ENCODE assay signal across 9 cellular contexts in the genomic region with DNA sequence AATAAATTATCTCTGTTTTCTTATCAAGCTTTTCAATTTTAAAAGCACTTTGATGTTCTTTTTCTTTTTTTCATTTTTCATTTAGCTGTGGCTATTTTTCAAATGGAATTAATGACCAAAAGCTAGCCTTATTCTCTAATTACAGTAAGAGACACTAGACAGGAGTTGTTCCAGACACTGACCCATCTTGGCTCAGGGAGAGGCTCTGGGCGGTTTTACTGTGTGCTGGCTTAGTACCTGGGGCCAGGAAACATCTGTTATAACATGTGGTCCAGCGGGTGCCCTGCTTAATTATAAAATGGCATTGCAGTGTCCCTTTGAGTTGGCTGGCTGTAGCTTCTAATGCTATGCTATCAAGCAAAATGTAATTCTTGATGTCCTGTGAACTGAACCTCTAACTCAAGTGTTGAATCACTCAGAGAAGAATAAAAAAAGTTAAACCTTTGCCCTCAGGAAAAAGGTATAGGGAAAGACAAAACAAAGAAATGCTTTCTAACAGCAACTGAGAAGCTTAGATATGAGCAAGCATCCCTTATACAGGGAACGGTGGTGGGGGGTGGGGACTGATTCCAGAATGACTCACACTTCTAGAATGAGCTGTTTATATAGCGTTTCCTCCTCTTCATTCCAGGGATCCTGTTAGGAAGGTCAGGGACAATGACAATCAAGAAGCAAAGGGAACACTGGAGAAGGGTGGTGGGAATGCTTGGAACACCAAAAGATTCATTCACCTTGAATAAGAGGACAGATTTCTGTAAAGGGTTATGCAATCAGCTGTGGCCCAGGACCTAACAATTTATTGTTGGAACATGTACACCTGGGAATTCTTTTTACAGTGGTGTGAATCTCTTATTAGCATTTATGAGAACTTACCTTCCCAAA. TPM values are rescaled to one million over a fixed set of nuclear protein-coding genes. Genes with fewer than 3 reads are reported as not detected.
DNase-seq lines count a peak whose midpoint lies in the region; ATAC-seq and TF ChIP-seq lines count a peak whose summit lies in the region.
"Had no signal": no experiment of that assay in that cellular context is flagged by ENCODE, and none has a peak within 500 bp of the region (broad histone marks: within the 10 kb centered on the region; RNA-seq: fewer than 3 reads in every experiment).

No MANE protein-coding gene starts in this region.

- ATAC-seq in WTC11 (peak; percentile 97), GM18867 (IDR thresholded peaks at IDR 0.05; ENCODE audit: unreplicated experiment) (no peak), GM19455 (IDR thresholded peaks at IDR 0.05; ENCODE audit: unreplicated experiment) (no peak), HG03175 (IDR thresholded peaks at IDR 0.05; ENCODE audit: unreplicated experiment) (no peak)

- H3K4me3 ChIP-seq in hepatocyte = no peak overlapping the region
- H3K4me3 ChIP-seq in stomach = no peak overlapping the region
- H3K4me3 ChIP-seq: Peyer's patch had no signal

- CTCF ChIA-PET in WTC11 (lab: Charles Lee) = interaction anchor here (1.2 kb wide), 1 partner anchor 19 kb away, joined by 7 read pairs; no protein-coding TSS in a partner anchor

- no peaks in the 10 kb centered on the region for H3K9me2 ChIP-seq in hepatocyte (replicated peaks; ENCODE audit: insufficient read depth)

- H3K4me1 Mint-ChIP-seq in HFFc6 (ENCODE audit: low read depth) = peaks cover 17% of the 10 kb centered on the region
- H3K4me1 Mint-ChIP-seq in WTC11 = peaks cover 21% of the 10 kb centered on the region

- TF ChIP-seq EP300 in stomach (IDR thresholded peaks at IDR 0.05) = no peak

- peak overlapping the region; percentile 15 for H3K4me2 ChIP-seq in hepatocyte

- H3K27me3 ChIP-seq in hepatocyte (no peaks in the 10 kb centered on the region), stomach (no peaks in the 10 kb centered on the region)
- H3K27me3 ChIP-seq: Peyer's patch had no signal

- TF ChIP-seq CTCF in HFFc6 (IDR thresholded peaks at IDR 0.05) = no peak
- TF ChIP-seq CTCF in WTC11 (IDR thresholded peaks at IDR 0.05) = no peak
- no peak for TF ChIP-seq CTCF in hepatocyte (IDR thresholded peaks at IDR 0.05; ENCODE audit: poor library complexity)
- TF ChIP-seq CTCF in stomach (IDR thresholded peaks at IDR 0.05) = no peak

- H3K36me3 ChIP-seq in hepatocyte (replicated peaks; ENCODE audit: insufficient read depth, low read depth) = no peaks in the 10 kb centered on the region
- H3K36me3 ChIP-seq in stomach = no peaks in the 10 kb centered on the region
- H3K36me3 ChIP-seq: Peyer's patch had no signal

- H3K4me3 Mint-ChIP-seq in HFFc6 (peak overlapping the region; percentile 24; the same call in 1 of the 2 replicates), WTC11 (no peak overlapping the region)

- TF ChIP-seq POLR2A in stomach (IDR thresholded peaks at IDR 0.05) = no peak

- no peaks in the 10 kb centered on the region for H3K9me3 ChIP-seq in hepatocyte (ENCODE audit: low read depth)
- no peaks in the 10 kb centered on the region for H3K9me3 ChIP-seq in stomach
- H3K9me3 ChIP-seq: Peyer's patch had no signal

- 19% methylated on average over 4 of the region's 4 CpGs for WGBS in hepatocyte (ENCODE audit: low lambda C conversion rate, missing lambda C conversion rate)
- 17 to 31% (median 23%) methylated on average over 4 of the region's 4 CpGs for WGBS in stomach, 5 donors

- H3K27me3 Mint-ChIP-seq in HFFc6 (ENCODE audit: insufficient read depth) (peaks cover 19% of the 10 kb centered on the region), WTC11 (ENCODE audit: low read depth) (no peaks in the 10 kb centered on the region)

- H3K36me3 Mint-ChIP-seq in HFFc6 (ENCODE audit: low read depth) = peaks cover 7% of the 10 kb centered on the region; the same call in 1 of the 2 replicates
- H3K36me3 Mint-ChIP-seq in WTC11 = peaks cover 3% of the 10 kb centered on the region; the same call in 1 of the 2 replicates

- peak; percentile 18 for DNase-seq in HFFc6
- no peak for DNase-seq in WTC11 (ENCODE audit: low spot score)
- peak; percentile 67 for DNase-seq in hepatocyte (ENCODE audit: low spot score)
- DNase-seq in stomach = no peak
- no peak for DNase-seq in ecto neural progenitor cell (ENCODE audit: low spot score)

- no peak overlapping the region for H2AFZ ChIP-seq in hepatocyte

- H3K79me2 ChIP-seq in hepatocyte = no peaks in the 10 kb centered on the region

- H3K27ac ChIP-seq in hepatocyte = peak overlapping the region; percentile 25
- peak overlapping the region in 3 of 5 donors; percentile 25 to 47 (median 42) for H3K27ac ChIP-seq in stomach

- no peak overlapping the region for H3K27ac Mint-ChIP-seq in HFFc6
- H3K27ac Mint-ChIP-seq in WTC11 = no peak overlapping the region

- POLR2A ChIA-PET in WTC11 (lab: Charles Lee) = no interaction called here

- no peaks in the 10 kb centered on the region for H4K20me1 ChIP-seq in hepatocyte (ENCODE audit: insufficient read depth, poor library complexity, severe bottlenecking)

- H3K9me3 Mint-ChIP-seq in HFFc6 = no peaks in the 10 kb centered on the region; the same call in 1 of the 2 replicates
- H3K9me3 Mint-ChIP-seq in WTC11 = peaks cover 11% of the 10 kb centered on the region

- intact Hi-C loops in stomach (cut with DNase I; ENCODE audit: low total_unique reads) = no loop called here

- H3K4me1 ChIP-seq in hepatocyte (ENCODE audit: insufficient read depth) = peaks cover 14% of the 10 kb centered on the region
- H3K4me1 ChIP-seq in stomach = peaks cover 0 to 17% (median 7%) of the 10 kb centered on the region in 4 donors
- H3K4me1 ChIP-seq: Peyer's patch had no signal

TF ChIP-seq in WTC11, 78 proteins besides CTCF, POLR2A, EP300 and RAD21:
- TF ChIP-seq RORB (CRISPR knock-in tag; IDR thresholded peaks at IDR 0.05) = no peak
- TF ChIP-seq OVOL2 (CRISPR knock-in tag; IDR thresholded peaks at IDR 0.05; ENCODE audit: borderline replicate concordance) = no peak

RNA-seq across cellular contexts. Expression of a gene that starts 58.7 kb away (rescaled TPM):
- 1 to 10 TPM in 4 of 6 experiments, under 1 TPM in 2; 0.69 to 6.2 (median 4.4) TPM for total RNA-seq in HFFc6 (2021; fragmentation: NEBNext Ultra II Directional; extraction: Animal tissue kit (Norgen Biotek cat#: 25700))
- total RNA-seq in WTC11 (2021) (7.1 to 12.5 TPM (median 7.4 TPM) in 3 replicates), hepatocyte (22.8 and 27.3 TPM in 2 replicates), stomach (100 to 1,000 TPM in 4 of 5 donors, 10 to 100 TPM in 1; 30.1 to 624 (median 148) TPM)
- polyA plus RNA-seq in hepatocyte (13.4 and 15.2 TPM in 2 replicates), stomach (1 to 10 TPM; 6.7 to 9.4 (median 7.7) TPM)

Comparison
In these comparisons a context has a peak if more than half of its experiments do, and no peak if none do; other contexts are left out.
1. DNase-seq: peak in HFFc6 (single experiment) and hepatocyte (single experiment); none in WTC11 (single experiment), stomach (single experiment) and ecto neural progenitor cell (single experiment).